In genomic region chr19:45825263-45825605, GRCh38 we compare ENCODE assay signal across 34 cellular contexts. TPM values are rescaled to one million over a fixed set of nuclear protein-coding genes. Genes with fewer than 3 reads are reported as not detected.
"Had no signal": no experiment of that assay in that cellular context is flagged by ENCODE, and none has a peak within 500 bp of the region (broad histone marks: within the 10 kb centered on the region; RNA-seq: fewer than 3 reads in every experiment).

No MANE protein-coding gene starts in this region.

- H3K27ac Mint-ChIP-seq: memory B cell; natural killer cell treated with Interleukin-12 subunit alpha and Interleukin-12 subunit beta and Interleukin-15 and Interleukin-18, amount 100 ng/mL, for 72 hours had no signal

- H3K4me3 ChIP-seq: coronary artery, esophagus muscularis mucosa, gastroesophageal sphincter, heart right ventricle, lung, prostate gland, sigmoid colon, stomach, thyroid gland, vagina had no signal

- H3K27ac ChIP-seq: coronary artery, esophagus muscularis mucosa, foreskin keratinocyte, gastroesophageal sphincter, heart right ventricle, prostate gland, sigmoid colon, thyroid gland, vagina had no signal

- H3K27me3 ChIP-seq: esophagus muscularis mucosa, foreskin keratinocyte, gastroesophageal sphincter, heart right ventricle, sigmoid colon, stomach, thyroid gland, vagina had no signal

- DNase-seq: dermis blood vessel endothelial cell; effector memory CD4-positive, alpha-beta T cell; foreskin keratinocyte; heart right ventricle; hypothalamus; kidney; right cardiac atrium; sigmoid colon; stimulated activated CD4-positive, alpha-beta T cell treated with anti-CD3 and anti-CD28 coated beads, Interleukin-2, amount 100 ng/mL, for 24 hours; stimulated activated CD4-positive, alpha-beta T cell treated with anti-CD3 and anti-CD28 coated beads, Interleukin-4, amount 100 ng/mL, for 24 hours; stimulated activated naive CD4-positive, alpha-beta T cell treated with Interleukin-2 at 50 U/mL for 16 hours; stomach; thyroid gland; trophoblast cell had no signal

- H3K4me1 ChIP-seq: thyroid gland, vagina had no signal

- H3K9me3 Mint-ChIP-seq: memory B cell; natural killer cell treated with Interleukin-12 subunit alpha and Interleukin-12 subunit beta and Interleukin-15 and Interleukin-18, amount 100 ng/mL, for 72 hours; neural crest cell; stimulated activated effector memory CD8-positive, alpha-beta T cell treated with anti-CD3 and anti-CD28 coated beads, Interleukin-12 subunit alpha, Interleukin-12 subunit beta, amount 100 ng/mL, for 72 hours had no signal

- H3K4me3 Mint-ChIP-seq: memory B cell; natural killer cell treated with Interleukin-12 subunit alpha and Interleukin-12 subunit beta and Interleukin-15 and Interleukin-18, amount 100 ng/mL, for 72 hours; neural crest cell; stimulated activated effector memory CD8-positive, alpha-beta T cell treated with anti-CD3 and anti-CD28 coated beads, Interleukin-12 subunit alpha, Interleukin-12 subunit beta, amount 100 ng/mL, for 72 hours had no signal

- H3K9me3 ChIP-seq: esophagus muscularis mucosa, gastroesophageal sphincter, heart right ventricle, prostate gland, sigmoid colon, stomach, thyroid gland, vagina had no signal

- H3K27me3 Mint-ChIP-seq: memory B cell; natural killer cell treated with Interleukin-12 subunit alpha and Interleukin-12 subunit beta and Interleukin-15 and Interleukin-18, amount 100 ng/mL, for 72 hours had no signal

- ATAC-seq: foreskin keratinocyte; gastroesophageal sphincter; left lobe of liver; natural killer cell treated with Interleukin-12 subunit alpha and Interleukin-12 subunit beta and Interleukin-15 and Interleukin-18, amount 100 ng/mL, for 72 hours; right cardiac atrium; stimulated activated effector memory CD8-positive, alpha-beta T cell treated with anti-CD3 and anti-CD28 coated beads, Interleukin-12 subunit alpha, Interleukin-12 subunit beta, amount 100 ng/mL, for 72 hours had no signal

RNA-seq across cellular contexts. Expression of gene RSPH6A, which starts 10.1 kb away (rescaled TPM):
- total RNA-seq: epithelial cell of proximal tubule, foreskin keratinocyte, left lobe of liver, sigmoid colon, skeletal muscle tissue, subcutaneous adipose tissue, temporal lobe, vagina had no signal

RNA-seq across cellular contexts. Expression of gene FOXA3, which starts 38.9 kb away (rescaled TPM):
- total RNA-seq: dermis blood vessel endothelial cell, endothelial cell of umbilical vein, esophagus muscularis mucosa, fibroblast of lung, mononuclear cell, neural crest cell, osteocyte, right cardiac atrium, skeletal muscle tissue, subcutaneous adipose tissue, temporal lobe, thyroid gland, ureter, vagina had no signal
